ENCODE assay signal across 1 cellular context in the genomic region with DNA sequence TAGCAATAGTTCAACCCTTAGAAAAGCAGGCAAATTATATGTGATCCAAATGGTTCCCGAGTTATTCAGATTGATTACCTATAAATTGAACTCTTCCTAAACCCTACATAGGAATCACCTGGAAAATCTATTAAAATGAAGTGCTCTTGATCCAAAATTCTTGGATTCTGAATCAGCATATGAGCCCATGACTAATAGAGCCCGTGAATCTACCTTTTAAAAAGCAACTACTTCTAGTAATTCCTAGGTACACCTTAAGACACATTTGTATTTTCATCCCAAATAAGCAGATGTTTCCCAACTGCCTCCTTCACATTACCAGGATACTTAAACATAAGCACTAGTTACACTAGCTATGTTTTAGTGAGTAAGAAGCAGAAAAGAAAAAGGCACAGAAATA.
TF ChIP-seq lines count a peak whose summit lies in the region.

No MANE protein-coding gene starts in this region.

TF ChIP-seq in IMR-90, 13 proteins besides CTCF, POLR2A, EP300 and RAD21 (continued from another document):
- TF ChIP-seq RCOR1 (IDR thresholded peaks at IDR 0.05; ENCODE audit: insufficient replicate concordance, low read length) (no peak), BHLHE40 (IDR thresholded peaks at IDR 0.05; ENCODE audit: low read depth, low read length) (no peak), SMC3 (IDR thresholded peaks at IDR 0.05; ENCODE audit: low read depth, low read length) (no peak), RFX5 (IDR thresholded peaks at IDR 0.05; ENCODE audit: low read depth, low read length) (no peak), FOS (IDR thresholded peaks at IDR 0.05; ENCODE audit: low read depth, low read length) (no peak), NFE2L2 (IDR thresholded peaks at IDR 0.05; ENCODE audit: low read depth, low read length) (no peak)
- TF ChIP-seq, protein P1, sequence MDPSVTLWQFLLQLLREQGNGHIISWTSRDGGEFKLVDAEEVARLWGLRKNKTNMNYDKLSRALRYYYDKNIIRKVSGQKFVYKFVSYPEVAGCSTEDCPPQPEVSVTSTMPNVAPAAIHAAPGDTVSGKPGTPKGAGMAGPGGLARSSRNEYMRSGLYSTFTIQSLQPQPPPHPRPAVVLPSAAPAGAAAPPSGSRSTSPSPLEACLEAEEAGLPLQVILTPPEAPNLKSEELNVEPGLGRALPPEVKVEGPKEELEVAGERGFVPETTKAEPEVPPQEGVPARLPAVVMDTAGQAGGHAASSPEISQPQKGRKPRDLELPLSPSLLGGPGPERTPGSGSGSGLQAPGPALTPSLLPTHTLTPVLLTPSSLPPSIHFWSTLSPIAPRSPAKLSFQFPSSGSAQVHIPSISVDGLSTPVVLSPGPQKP (IDR thresholded peaks at IDR 0.05; ENCODE audit: borderline replicate concordance, low read depth, low read length), result no peak
- TF ChIP-seq, protein P2, sequence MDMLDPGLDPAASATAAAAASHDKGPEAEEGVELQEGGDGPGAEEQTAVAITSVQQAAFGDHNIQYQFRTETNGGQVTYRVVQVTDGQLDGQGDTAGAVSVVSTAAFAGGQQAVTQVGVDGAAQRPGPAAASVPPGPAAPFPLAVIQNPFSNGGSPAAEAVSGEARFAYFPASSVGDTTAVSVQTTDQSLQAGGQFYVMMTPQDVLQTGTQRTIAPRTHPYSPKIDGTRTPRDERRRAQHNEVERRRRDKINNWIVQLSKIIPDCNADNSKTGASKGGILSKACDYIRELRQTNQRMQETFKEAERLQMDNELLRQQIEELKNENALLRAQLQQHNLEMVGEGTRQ (IDR thresholded peaks at IDR 0.05; ENCODE audit: low read depth, low read length), result no peak
